ENCODE assay signal across 16 cellular contexts in genomic region chr3:158773845-158774542, GRCh38. TPM values are rescaled to one million over a fixed set of nuclear protein-coding genes. Genes with fewer than 3 reads are reported as not detected.
DNase-seq lines count a peak whose midpoint lies in the region; ATAC-seq and TF ChIP-seq lines count a peak whose summit lies in the region.
"Had no signal": no experiment of that assay in that cellular context is flagged by ENCODE, and none has a peak within 500 bp of the region (broad histone marks: within the 10 kb centered on the region; RNA-seq: fewer than 3 reads in every experiment).

No MANE protein-coding gene starts in this region.

- no peaks in the 10 kb centered on the region for H3K36me3 ChIP-seq in gastroesophageal sphincter
- H3K36me3 ChIP-seq: BLaER1 treated with 17β-estradiol and CSF1 and Interleukin-3, amounts not matched to agents 10 nM and 100 nM; colonic mucosa had no signal

- CTCF ChIA-PET in MCF 10A (lab: Yijun Ruan, JAX): interaction anchor here (1.0 to 1.3 kb wide), 3 partner anchors 15 to 47 kb away, joined by 3 to 6 read pairs (median 3); no protein-coding TSS in a partner anchor

- H3K4me3 Mint-ChIP-seq in MCF 10A (ENCODE audit: unreplicated experiment): no peak overlapping the region

- DNase-seq in MCF 10A (ENCODE audit: unreplicated experiment): peak; percentile 38
- no peak for DNase-seq in sciatic nerve (ENCODE audit: low spot score)
- no peak for DNase-seq in activated naive CD4-positive, alpha-beta T cell treated with anti-CD3 and anti-CD28 coated beads, Interleukin-2, amount 50 U/mL, for 16 hours
- no peak for DNase-seq in D341Med (ENCODE audit: low spot score)
- no peak for DNase-seq in retina
- DNase-seq: colonic mucosa; DND-41; NCI-H2171 treated with DMSO at 0.1 percent for 48 hours; stimulated activated naive CD8-positive, alpha-beta T cell treated with anti-CD3 and anti-CD28 coated beads, Interleukin-15, Interleukin-2, amounts not matched to agents 100 U/mL and 50 U/mL, for 24 hours had no signal

- peak overlapping the region in 3 of 4 donors; percentile 12 to 54 (median 43) for H3K27ac ChIP-seq in gastroesophageal sphincter
- H3K27ac ChIP-seq: colonic mucosa, SK-N-MC had no signal

- H3K9me3 ChIP-seq in gastroesophageal sphincter: no peaks in the 10 kb centered on the region
- H3K9me3 ChIP-seq: BLaER1 treated with 17β-estradiol and CSF1 and Interleukin-3, amounts not matched to agents 10 nM and 100 nM; colonic mucosa had no signal

- peaks cover 18% of the 10 kb centered on the region for H3K4me1 Mint-ChIP-seq in MCF 10A (ENCODE audit: insufficient read depth, unreplicated experiment)

- ATAC-seq in gastroesophageal sphincter: peak; percentile 81
- peak; percentile 58 for ATAC-seq in sciatic nerve
- no peak for ATAC-seq in HG03095 (IDR thresholded peaks at IDR 0.05; ENCODE audit: unreplicated experiment)
- ATAC-seq: GM12878; HepG2; stimulated activated naive CD8-positive, alpha-beta T cell treated with anti-CD3 and anti-CD28 coated beads, Interleukin-15, Interleukin-2, amounts not matched to agents 100 U/mL and 50 U/mL, for 24 hours had no signal

- H3K9me3 Mint-ChIP-seq in MCF 10A (ENCODE audit: unreplicated experiment): peaks cover 5% of the 10 kb centered on the region

- peaks cover 23 to 81% (median 24%) of the 10 kb centered on the region in 3 donors for H3K4me1 ChIP-seq in gastroesophageal sphincter
- H3K4me1 ChIP-seq: colonic mucosa had no signal

- no peak overlapping the region for H3K27ac Mint-ChIP-seq in MCF 10A (ENCODE audit: low read depth, unreplicated experiment)

- BruUV-seq in MCF 10A (replicated peaks; lab: Mats Ljungman, UMichigan): no TSS peak

- POLR2A ChIA-PET in MCF 10A (lab: Yijun Ruan, JAX): interaction anchor here (0.5 kb wide), 1 partner anchor 14 kb away, joined by 3 read pairs; no protein-coding TSS in a partner anchor

- no peaks in the 10 kb centered on the region for H3K27me3 ChIP-seq in gastroesophageal sphincter
- H3K27me3 ChIP-seq: BLaER1 treated with 17β-estradiol and CSF1 and Interleukin-3, amounts not matched to agents 10 nM and 100 nM; colonic mucosa had no signal

- TF ChIP-seq CTCF in GM12874 (IDR thresholded peaks at IDR 0.05; ENCODE audit: insufficient read depth, low read depth, low read length) (0 out of 2 replicates have a peak, but pooled peaks have one; percentile 2), MCF 10A (IDR thresholded peaks at IDR 0.05; ENCODE audit: unreplicated experiment) (no peak), gastroesophageal sphincter (IDR thresholded peaks at IDR 0.05) (no peak)

- no peak overlapping the region for H3K4me3 ChIP-seq in gastroesophageal sphincter
- H3K4me3 ChIP-seq: BLaER1 treated with 17β-estradiol and CSF1 and Interleukin-3, amounts not matched to agents 10 nM and 100 nM; colonic mucosa; GM12878; SK-N-MC had no signal

- WGBS in gastroesophageal sphincter (ENCODE audit: low coverage in 1 of 2), 2 donors: 55 to 80% methylated on average over 5 of the region's 5 CpGs

- TF ChIP-seq EP300 in gastroesophageal sphincter (IDR thresholded peaks at IDR 0.05): no peak

- TF ChIP-seq POLR2A in gastroesophageal sphincter (IDR thresholded peaks at IDR 0.05): no peak

- intact Hi-C loops in MCF 10A (cut with micrococcal nuclease) (no loop called here), sciatic nerve (cut with DNase I) (no loop called here)

- H3K36me3 Mint-ChIP-seq in MCF 10A (ENCODE audit: insufficient read depth, unreplicated experiment): no peaks in the 10 kb centered on the region

- H3K27me3 Mint-ChIP-seq in MCF 10A (ENCODE audit: insufficient read depth, unreplicated experiment): no peaks in the 10 kb centered on the region

RNA-seq across cellular contexts. Expression of gene MFSD1, which starts 27.9 kb away (rescaled TPM):
- total RNA-seq in MCF 10A (2022) (28.9 and 34.7 TPM in 2 replicates), gastroesophageal sphincter (10 to 100 TPM; 36.3 to 93.8 (median 65.2) TPM), sciatic nerve (54.6 TPM)

RNA-seq across cellular contexts. Expression of gene RARRES1, which starts 41.7 kb away (rescaled TPM):
- total RNA-seq in MCF 10A (2022) (not detected in 2 replicates), gastroesophageal sphincter (100 to 1,000 TPM in 1 of 4 donors, 10 to 100 TPM in 2, 1 to 10 TPM in 1; 4.8 to 110 (median 42.7) TPM), sciatic nerve (264 TPM)
- total RNA-seq: GM12878, HepG2 had no signal
